Comparison of ENCODE assay signal across 8 cellular contexts in genomic region chr12:48851883-48852733, GRCh38. TPM values are rescaled to one million over a fixed set of nuclear protein-coding genes. Genes with fewer than 3 reads are reported as not detected.
DNase-seq lines count a peak whose midpoint lies in the region; ATAC-seq and TF ChIP-seq lines count a peak whose summit lies in the region.

Gene DDX23, minus strand, starts transcription at chr12:48852163. Its CDS starts 6,381 bp downstream, at chr12:48845782.

- peak; percentile 99 for DNase-seq in EH (ENCODE audit: low read depth)
- peak; percentile 95 for DNase-seq in H4 (ENCODE audit: low spot score)
- DNase-seq in LoVo (ENCODE audit: low spot score), result peak; percentile 100
- peak; percentile 93 for DNase-seq in RWPE2 (ENCODE audit: low spot score)
- peak; percentile 91 for DNase-seq in activated T-helper 2 cell treated with anti-CD3 and anti-CD28 coated beads, Interferon-gamma antibody, Interleukin-2, Interleukin-4, amounts not matched to agents 10 μg/mL and 5 μg/mL and 100 μg/mL, durations not matched to agents 14 hours and 24 hours and 36 hours (ENCODE audit: low spot score)
- DNase-seq in fibroblast of peridontal ligament (ENCODE audit: extremely low read depth), result peak; percentile 95
- DNase-seq in natural killer cell treated with Interleukin-12 subunit alpha and Interleukin-12 subunit beta and Interleukin-15 and Interleukin-18, amount 100 ng/mL, for 72 hours (ENCODE audit: low spot score), result peak; percentile 97
- DNase-seq in stimulated activated naive CD8-positive, alpha-beta T cell treated with anti-CD3 and anti-CD28 coated beads, Interleukin-15, Interleukin-2, amounts not matched to agents 100 U/mL and 50 U/mL, for 24 hours, result peak; percentile 90

- peaks cover 21% of the 10 kb centered on the region for H3K4me1 Mint-ChIP-seq in activated T-helper 2 cell treated with anti-CD3 and anti-CD28 coated beads, Interferon-gamma antibody, Interleukin-2, Interleukin-4, amounts not matched to agents 10 μg/mL and 5 μg/mL and 100 μg/mL, durations not matched to agents 14 hours and 24 hours and 36 hours (ENCODE audit: low read depth)
- H3K4me1 Mint-ChIP-seq in natural killer cell treated with Interleukin-12 subunit alpha and Interleukin-12 subunit beta and Interleukin-15 and Interleukin-18, amount 100 ng/mL, for 72 hours (ENCODE audit: low read depth in 2 of 2), result peaks cover 28 to 29% of the 10 kb centered on the region in 2 donors

- H3K27ac Mint-ChIP-seq in activated T-helper 2 cell treated with anti-CD3 and anti-CD28 coated beads, Interferon-gamma antibody, Interleukin-2, Interleukin-4, amounts not matched to agents 10 μg/mL and 5 μg/mL and 100 μg/mL, durations not matched to agents 14 hours and 24 hours and 36 hours, result peak within 1 kb of the TSS; percentile 94
- H3K27ac Mint-ChIP-seq in natural killer cell treated with Interleukin-12 subunit alpha and Interleukin-12 subunit beta and Interleukin-15 and Interleukin-18, amount 100 ng/mL, for 72 hours, result peak within 1 kb of the TSS; percentile 87 to 96

- peak within 1 kb of the TSS; percentile 40 for H3K27ac ChIP-seq in RWPE2 (ENCODE audit: poor library complexity, severe bottlenecking)

- no peaks in the 10 kb centered on the region for H3K27me3 ChIP-seq in RWPE2 (ENCODE audit: insufficient read depth, poor library complexity, severe bottlenecking)

- no peak for TF ChIP-seq CTCF in RWPE2 (IDR thresholded peaks at IDR 0.05; ENCODE audit: poor library complexity, severe bottlenecking)

- intact Hi-C loops in activated T-helper 2 cell treated with anti-CD3 and anti-CD28 coated beads, Interferon-gamma antibody, Interleukin-2, Interleukin-4, amounts not matched to agents 10 μg/mL and 5 μg/mL and 100 μg/mL, durations not matched to agents 14 hours and 24 hours and 36 hours (cut with micrococcal nuclease), result loop anchor here (1.0 to 10.0 kb wide), 6 partner anchors 73 to 280 kb away; partner anchors contain the start of genes CCNT1, FKBP11, TUBA1B and WNT1

- ATAC-seq in RWPE2 (ENCODE audit: low read depth), result peak; percentile 99
- peak; percentile 98 for ATAC-seq in natural killer cell treated with Interleukin-12 subunit alpha and Interleukin-12 subunit beta and Interleukin-15 and Interleukin-18, amount 100 ng/mL, for 72 hours
- peak; percentile 97 for ATAC-seq in stimulated activated naive CD8-positive, alpha-beta T cell treated with anti-CD3 and anti-CD28 coated beads, Interleukin-15, Interleukin-2, amounts not matched to agents 100 U/mL and 50 U/mL, for 24 hours

- peak within 1 kb of the TSS; percentile 88 for H3K4me3 Mint-ChIP-seq in activated T-helper 2 cell treated with anti-CD3 and anti-CD28 coated beads, Interferon-gamma antibody, Interleukin-2, Interleukin-4, amounts not matched to agents 10 μg/mL and 5 μg/mL and 100 μg/mL, durations not matched to agents 14 hours and 24 hours and 36 hours (ENCODE audit: low read depth)
- peak within 1 kb of the TSS; percentile 93 for H3K4me3 Mint-ChIP-seq in natural killer cell treated with Interleukin-12 subunit alpha and Interleukin-12 subunit beta and Interleukin-15 and Interleukin-18, amount 100 ng/mL, for 72 hours

- H3K27me3 Mint-ChIP-seq in activated T-helper 2 cell treated with anti-CD3 and anti-CD28 coated beads, Interferon-gamma antibody, Interleukin-2, Interleukin-4, amounts not matched to agents 10 μg/mL and 5 μg/mL and 100 μg/mL, durations not matched to agents 14 hours and 24 hours and 36 hours (ENCODE audit: low read depth), result no peaks in the 10 kb centered on the region
- no peaks in the 10 kb centered on the region for H3K27me3 Mint-ChIP-seq in natural killer cell treated with Interleukin-12 subunit alpha and Interleukin-12 subunit beta and Interleukin-15 and Interleukin-18, amount 100 ng/mL, for 72 hours

- peak within 1 kb of the TSS; percentile 58 for H3K4me3 ChIP-seq in RWPE2 (ENCODE audit: severe bottlenecking)

- peaks cover 26% of the 10 kb centered on the region for H3K36me3 Mint-ChIP-seq in activated T-helper 2 cell treated with anti-CD3 and anti-CD28 coated beads, Interferon-gamma antibody, Interleukin-2, Interleukin-4, amounts not matched to agents 10 μg/mL and 5 μg/mL and 100 μg/mL, durations not matched to agents 14 hours and 24 hours and 36 hours (ENCODE audit: low read depth)
- H3K36me3 Mint-ChIP-seq in natural killer cell treated with Interleukin-12 subunit alpha and Interleukin-12 subunit beta and Interleukin-15 and Interleukin-18, amount 100 ng/mL, for 72 hours, result peaks cover 23% of the 10 kb centered on the region

- H3K4me1 ChIP-seq in RWPE2 (ENCODE audit: insufficient read depth, poor library complexity, severe bottlenecking), result peaks cover 5% of the 10 kb centered on the region

- no peaks in the 10 kb centered on the region for H3K9me3 Mint-ChIP-seq in activated T-helper 2 cell treated with anti-CD3 and anti-CD28 coated beads, Interferon-gamma antibody, Interleukin-2, Interleukin-4, amounts not matched to agents 10 μg/mL and 5 μg/mL and 100 μg/mL, durations not matched to agents 14 hours and 24 hours and 36 hours
- H3K9me3 Mint-ChIP-seq in natural killer cell treated with Interleukin-12 subunit alpha and Interleukin-12 subunit beta and Interleukin-15 and Interleukin-18, amount 100 ng/mL, for 72 hours, result no peaks in the 10 kb centered on the region

- peaks cover 18% of the 10 kb centered on the region for H3K36me3 ChIP-seq in RWPE2 (ENCODE audit: low read depth)

- H3K9me3 ChIP-seq in RWPE2 (ENCODE audit: severe bottlenecking), result no peaks in the 10 kb centered on the region

RNA-seq across cellular contexts. Expression of gene DDX23, which starts in this region (rescaled TPM):
- 65.5 and 75.0 TPM in 2 replicates for total RNA-seq in H4 (2014; rRNA removed; shearing (Covaris generic))
- 114 and 124 TPM in 2 replicates for total RNA-seq in activated T-helper 2 cell treated with anti-CD3 and anti-CD28 coated beads, Interferon-gamma antibody, Interleukin-2, Interleukin-4, amounts not matched to agents 10 μg/mL and 5 μg/mL and 100 μg/mL, durations not matched to agents 14 hours and 24 hours and 36 hours
- 100 to 1,000 TPM; 131 to 162 TPM for total RNA-seq in natural killer cell treated with Interleukin-12 subunit alpha and Interleukin-12 subunit beta and Interleukin-15 and Interleukin-18, amount 100 ng/mL, for 72 hours

Comparison
In these comparisons a context has a peak if more than half of its experiments do, and no peak if none do; other contexts are left out.
1. Peak in every context shown above with its lines: DNase-seq, ATAC-seq, H3K4me3 ChIP-seq and H3K27ac ChIP-seq.